Comparison of ENCODE assay signal across 16 cellular contexts in genomic region chr17:427891-428290, GRCh38. TPM values are rescaled to one million over a fixed set of nuclear protein-coding genes. Genes with fewer than 3 reads are reported as not detected.
DNase-seq lines count a peak whose midpoint lies in the region; ATAC-seq and TF ChIP-seq lines count a peak whose summit lies in the region.
"Had no signal": no experiment of that assay in that cellular context is flagged by ENCODE, and none has a peak within 500 bp of the region (broad histone marks: within the 10 kb centered on the region; RNA-seq: fewer than 3 reads in every experiment).

No MANE protein-coding gene starts in this region.

- no peaks in the 10 kb centered on the region for H3K79me2 ChIP-seq in neural progenitor cell (ENCODE audit: low read depth)

- intact Hi-C loops in activated CD8-positive, alpha-beta T cell treated with anti-CD3 and anti-CD28 coated beads for 36 hours (cut with micrococcal nuclease) = no loop called here
- intact Hi-C loops in activated T-helper 1 cell treated with anti-CD3 and anti-CD28 coated beads, Interleukin-12 subunit alpha, Interleukin-12 subunit beta, Interleukin-2, Interleukin-4 antibody, amounts not matched to agents 30 ng/mL and 10 ng/mL and 1 ng/mL, durations not matched to agents 14 hours and 24 hours and 36 hours (cut with micrococcal nuclease) = no loop called here

- no peaks in the 10 kb centered on the region for H3K27me3 ChIP-seq in neural progenitor cell
- H3K27me3 ChIP-seq: BLaER1 had no signal

- peak overlapping the region; percentile 73 for H3K4me2 ChIP-seq in neural progenitor cell
- H3K4me2 ChIP-seq: BLaER1 had no signal

- POLR2A ChIA-PET in activated CD8-positive, alpha-beta T cell treated with anti-CD3 and anti-CD28 coated beads for 36 hours (lab: Charles Lee) = interaction anchor here (1.9 kb wide), 1 partner anchor 13 kb away, joined by 6 read pairs; no protein-coding TSS in a partner anchor
- POLR2A ChIA-PET in activated CD8-positive, alpha-beta T cell treated with anti-CD3 and anti-CD28 coated beads, Interleukin-2, amount 10 ng/mL, durations not matched to agents 7 days and 5 days (lab: Charles Lee) = interaction anchor here (0.9 kb wide), 1 partner anchor 13 kb away, joined by 6 read pairs; no protein-coding TSS in a partner anchor

- no peaks in the 10 kb centered on the region for H3K36me3 ChIP-seq in neural progenitor cell
- H3K36me3 ChIP-seq: BLaER1 had no signal

- H3K36me3 Mint-ChIP-seq in activated CD8-positive, alpha-beta T cell treated with anti-CD3 and anti-CD28 coated beads for 36 hours (ENCODE audit: low read depth) = no peaks in the 10 kb centered on the region
- H3K36me3 Mint-ChIP-seq in activated CD8-positive, alpha-beta T cell treated with anti-CD3 and anti-CD28 coated beads, Interleukin-2, amount 10 ng/mL, durations not matched to agents 7 days and 5 days (ENCODE audit: low read depth) = peaks cover 16% of the 10 kb centered on the region
- H3K36me3 Mint-ChIP-seq in activated T-helper 1 cell treated with anti-CD3 and anti-CD28 coated beads, Interleukin-12 subunit alpha, Interleukin-12 subunit beta, Interleukin-2, Interleukin-4 antibody, amounts not matched to agents 30 ng/mL and 10 ng/mL and 1 ng/mL, durations not matched to agents 14 hours and 24 hours and 36 hours (ENCODE audit: low read depth) = no peaks in the 10 kb centered on the region
- H3K36me3 Mint-ChIP-seq in neural progenitor cell = peaks cover 2% of the 10 kb centered on the region

- peak overlapping the region; percentile 83 for H3K27ac ChIP-seq in neural progenitor cell
- H3K27ac ChIP-seq: BLaER1 had no signal

- no peak overlapping the region for H3K27ac Mint-ChIP-seq in activated CD8-positive, alpha-beta T cell treated with anti-CD3 and anti-CD28 coated beads for 36 hours
- no peak overlapping the region for H3K27ac Mint-ChIP-seq in activated CD8-positive, alpha-beta T cell treated with anti-CD3 and anti-CD28 coated beads, Interleukin-2, amount 10 ng/mL, durations not matched to agents 7 days and 5 days
- H3K27ac Mint-ChIP-seq in stimulated activated naive CD8-positive, alpha-beta T cell treated with anti-CD3 and anti-CD28 coated beads, Interleukin-15, amount 100 ng/mL, for 72 hours = no peak overlapping the region
- H3K27ac Mint-ChIP-seq in activated T-helper 1 cell treated with anti-CD3 and anti-CD28 coated beads, Interleukin-12 subunit alpha, Interleukin-12 subunit beta, Interleukin-2, Interleukin-4 antibody, amounts not matched to agents 30 ng/mL and 10 ng/mL and 1 ng/mL, durations not matched to agents 14 hours and 24 hours and 36 hours = peak overlapping the region; percentile 6
- no peak overlapping the region for H3K27ac Mint-ChIP-seq in neural progenitor cell
- H3K27ac Mint-ChIP-seq: CD8-positive, alpha-beta memory T cell had no signal

- H3K9me3 Mint-ChIP-seq in activated CD8-positive, alpha-beta T cell treated with anti-CD3 and anti-CD28 coated beads for 36 hours = peaks cover 6% of the 10 kb centered on the region
- peaks cover 3% of the 10 kb centered on the region for H3K9me3 Mint-ChIP-seq in activated CD8-positive, alpha-beta T cell treated with anti-CD3 and anti-CD28 coated beads, Interleukin-2, amount 10 ng/mL, durations not matched to agents 7 days and 5 days (ENCODE audit: insufficient read depth)
- H3K9me3 Mint-ChIP-seq in stimulated activated naive CD8-positive, alpha-beta T cell treated with anti-CD3 and anti-CD28 coated beads, Interleukin-15, amount 100 ng/mL, for 72 hours = no peaks in the 10 kb centered on the region
- peaks cover 25% of the 10 kb centered on the region for H3K9me3 Mint-ChIP-seq in activated T-helper 1 cell treated with anti-CD3 and anti-CD28 coated beads, Interleukin-12 subunit alpha, Interleukin-12 subunit beta, Interleukin-2, Interleukin-4 antibody, amounts not matched to agents 30 ng/mL and 10 ng/mL and 1 ng/mL, durations not matched to agents 14 hours and 24 hours and 36 hours
- peaks cover 6% of the 10 kb centered on the region for H3K9me3 Mint-ChIP-seq in neural progenitor cell

- CTCF ChIA-PET in activated CD8-positive, alpha-beta T cell treated with anti-CD3 and anti-CD28 coated beads for 36 hours (lab: Charles Lee) = interaction anchor here (1.4 to 2.6 kb wide), 2 partner anchors 16 to 553 kb away, joined by 3 to 10 read pairs; no protein-coding TSS in a partner anchor
- CTCF ChIA-PET in activated CD8-positive, alpha-beta T cell treated with anti-CD3 and anti-CD28 coated beads, Interleukin-2, amount 10 ng/mL, durations not matched to agents 7 days and 5 days (lab: Charles Lee) = interaction anchor here (2.0 kb wide), 1 partner anchor 15 kb away, joined by 7 read pairs; no protein-coding TSS in a partner anchor

- peaks cover 37% of the 10 kb centered on the region for H3F3A ChIP-seq in neural progenitor cell (ENCODE audit: low read depth)

- no peaks in the 10 kb centered on the region for H3K27me3 Mint-ChIP-seq in activated CD8-positive, alpha-beta T cell treated with anti-CD3 and anti-CD28 coated beads for 36 hours
- H3K27me3 Mint-ChIP-seq in activated CD8-positive, alpha-beta T cell treated with anti-CD3 and anti-CD28 coated beads, Interleukin-2, amount 10 ng/mL, durations not matched to agents 7 days and 5 days (ENCODE audit: low read depth) = peaks cover 2% of the 10 kb centered on the region
- H3K27me3 Mint-ChIP-seq in stimulated activated naive CD8-positive, alpha-beta T cell treated with anti-CD3 and anti-CD28 coated beads, Interleukin-15, amount 100 ng/mL, for 72 hours = no peaks in the 10 kb centered on the region
- H3K27me3 Mint-ChIP-seq in activated T-helper 1 cell treated with anti-CD3 and anti-CD28 coated beads, Interleukin-12 subunit alpha, Interleukin-12 subunit beta, Interleukin-2, Interleukin-4 antibody, amounts not matched to agents 30 ng/mL and 10 ng/mL and 1 ng/mL, durations not matched to agents 14 hours and 24 hours and 36 hours (ENCODE audit: insufficient read depth) = no peaks in the 10 kb centered on the region
- H3K27me3 Mint-ChIP-seq in neural progenitor cell (ENCODE audit: insufficient read depth, low read depth) = peaks cover 2% of the 10 kb centered on the region
- H3K27me3 Mint-ChIP-seq: CD8-positive, alpha-beta memory T cell had no signal

- H3K9ac ChIP-seq in neural progenitor cell = no peak overlapping the region
- H3K9ac ChIP-seq: BLaER1 had no signal

- DNase-seq in activated CD8-positive, alpha-beta T cell treated with anti-CD3 and anti-CD28 coated beads for 36 hours = peak; percentile 25
- DNase-seq in activated CD8-positive, alpha-beta T cell treated with anti-CD3 and anti-CD28 coated beads, Interleukin-2, amount 10 ng/mL, durations not matched to agents 7 days and 5 days = no peak
- DNase-seq in stimulated activated naive CD8-positive, alpha-beta T cell treated with anti-CD3 and anti-CD28 coated beads, Interleukin-15, amount 100 ng/mL, for 72 hours = peak in 1 of 2 donors; percentile 37
- no peak for DNase-seq in stimulated activated naive CD8-positive, alpha-beta T cell treated with anti-CD3 and anti-CD28 coated beads, Interleukin-15, Interleukin-2, amounts not matched to agents 100 U/mL and 50 U/mL, for 24 hours
- no peak for DNase-seq in activated T-helper 1 cell treated with anti-CD3 and anti-CD28 coated beads, Interleukin-12 subunit alpha, Interleukin-12 subunit beta, Interleukin-2, Interleukin-4 antibody, amounts not matched to agents 30 ng/mL and 10 ng/mL and 1 ng/mL, durations not matched to agents 14 hours and 24 hours and 36 hours (ENCODE audit: low spot score)
- no peak for DNase-seq in neural progenitor cell (ENCODE audit: low spot score)
- DNase-seq in cerebellum (ENCODE audit: low spot score) = no peak
- DNase-seq: 8988T; AML-193; Caco-2; CD8-positive, alpha-beta memory T cell; DND-41; GF-D8; IMR-90 had no signal

- peak; percentile 56 for ATAC-seq in activated CD8-positive, alpha-beta T cell treated with anti-CD3 and anti-CD28 coated beads for 36 hours
- no peak for ATAC-seq in activated CD8-positive, alpha-beta T cell treated with anti-CD3 and anti-CD28 coated beads, Interleukin-2, amount 10 ng/mL, durations not matched to agents 7 days and 5 days
- ATAC-seq in stimulated activated naive CD8-positive, alpha-beta T cell treated with anti-CD3 and anti-CD28 coated beads, Interleukin-15, amount 100 ng/mL, for 72 hours = peak; percentile 83
- no peak for ATAC-seq in stimulated activated naive CD8-positive, alpha-beta T cell treated with anti-CD3 and anti-CD28 coated beads, Interleukin-15, Interleukin-2, amounts not matched to agents 100 U/mL and 50 U/mL, for 24 hours
- ATAC-seq in SK-N-SH treated with all-trans-retinoic acid at 6 μM for 48 hours = no peak

- no peak overlapping the region for H2AFZ ChIP-seq in neural progenitor cell (replicated peaks)

- H3K4me1 ChIP-seq in neural progenitor cell = peaks cover 24% of the 10 kb centered on the region
- H3K4me1 ChIP-seq: BLaER1, Caco-2 had no signal

- no peak overlapping the region for H3K4me3 Mint-ChIP-seq in activated CD8-positive, alpha-beta T cell treated with anti-CD3 and anti-CD28 coated beads for 36 hours
- H3K4me3 Mint-ChIP-seq in activated CD8-positive, alpha-beta T cell treated with anti-CD3 and anti-CD28 coated beads, Interleukin-2, amount 10 ng/mL, durations not matched to agents 7 days and 5 days = no peak overlapping the region
- peak overlapping the region in 1 of 2 donors; percentile 24 for H3K4me3 Mint-ChIP-seq in stimulated activated naive CD8-positive, alpha-beta T cell treated with anti-CD3 and anti-CD28 coated beads, Interleukin-15, amount 100 ng/mL, for 72 hours
- H3K4me3 Mint-ChIP-seq in activated T-helper 1 cell treated with anti-CD3 and anti-CD28 coated beads, Interleukin-12 subunit alpha, Interleukin-12 subunit beta, Interleukin-2, Interleukin-4 antibody, amounts not matched to agents 30 ng/mL and 10 ng/mL and 1 ng/mL, durations not matched to agents 14 hours and 24 hours and 36 hours = no peak overlapping the region
- no peak overlapping the region for H3K4me3 Mint-ChIP-seq in neural progenitor cell
- H3K4me3 Mint-ChIP-seq: CD8-positive, alpha-beta memory T cell had no signal

- peaks cover 9% of the 10 kb centered on the region for H3K4me1 Mint-ChIP-seq in activated CD8-positive, alpha-beta T cell treated with anti-CD3 and anti-CD28 coated beads for 36 hours (ENCODE audit: low read depth)
- peaks cover 11% of the 10 kb centered on the region for H3K4me1 Mint-ChIP-seq in activated CD8-positive, alpha-beta T cell treated with anti-CD3 and anti-CD28 coated beads, Interleukin-2, amount 10 ng/mL, durations not matched to agents 7 days and 5 days (ENCODE audit: low read depth)
- H3K4me1 Mint-ChIP-seq in stimulated activated naive CD8-positive, alpha-beta T cell treated with anti-CD3 and anti-CD28 coated beads, Interleukin-15, amount 100 ng/mL, for 72 hours = peaks cover 22% of the 10 kb centered on the region
- H3K4me1 Mint-ChIP-seq in activated T-helper 1 cell treated with anti-CD3 and anti-CD28 coated beads, Interleukin-12 subunit alpha, Interleukin-12 subunit beta, Interleukin-2, Interleukin-4 antibody, amounts not matched to agents 30 ng/mL and 10 ng/mL and 1 ng/mL, durations not matched to agents 14 hours and 24 hours and 36 hours (ENCODE audit: low read depth) = no peaks in the 10 kb centered on the region
- H3K4me1 Mint-ChIP-seq in neural progenitor cell = peaks cover 10% of the 10 kb centered on the region
- H3K4me1 Mint-ChIP-seq: CD8-positive, alpha-beta memory T cell had no signal

- TF ChIP-seq CTCF in activated CD8-positive, alpha-beta T cell treated with anti-CD3 and anti-CD28 coated beads for 36 hours (IDR thresholded peaks at IDR 0.05) = no peak
- no peak for TF ChIP-seq CTCF in neural progenitor cell (IDR thresholded peaks at IDR 0.05)

- no peaks in the 10 kb centered on the region for H4K20me1 ChIP-seq in neural progenitor cell (ENCODE audit: low read depth)
- H4K20me1 ChIP-seq: BLaER1 had no signal

- H3K4me3 ChIP-seq in neural progenitor cell = peak overlapping the region; percentile 32
- H3K4me3 ChIP-seq: BLaER1 had no signal

- H3K9me3 ChIP-seq in neural progenitor cell (ENCODE audit: low read depth) = peaks cover 11% of the 10 kb centered on the region

RNA-seq across cellular contexts. Expression of gene RFLNB, which starts 17.8 kb away (rescaled TPM):
- 10 to 100 TPM; 45.9 to 46.1 TPM for total RNA-seq in activated CD8-positive, alpha-beta T cell treated with anti-CD3 and anti-CD28 coated beads for 36 hours
- 100 to 1,000 TPM; 165 to 166 TPM for total RNA-seq in activated CD8-positive, alpha-beta T cell treated with anti-CD3 and anti-CD28 coated beads, Interleukin-2, amount 10 ng/mL, durations not matched to agents 7 days and 5 days
- 111 and 112 TPM in 2 replicates for total RNA-seq in activated T-helper 1 cell treated with anti-CD3 and anti-CD28 coated beads, Interleukin-12 subunit alpha, Interleukin-12 subunit beta, Interleukin-2, Interleukin-4 antibody, amounts not matched to agents 30 ng/mL and 10 ng/mL and 1 ng/mL, durations not matched to agents 14 hours and 24 hours and 36 hours
- total RNA-seq in neural progenitor cell (ENCODE audit: low replicate concordance) = 6.5 and 9.5 TPM in 2 replicates
- 4.7 TPM for total RNA-seq in cerebellum

Comparison
In these comparisons a context has a peak if more than half of its experiments do, and no peak if none do; other contexts are left out.
1. ATAC-seq: peak in activated CD8-positive, alpha-beta T cell treated with anti-CD3 and anti-CD28 coated beads for 36 hours (single experiment) and stimulated activated naive CD8-positive, alpha-beta T cell treated with anti-CD3 and anti-CD28 coated beads, Interleukin-15, amount 100 ng/mL, for 72 hours (single experiment); none in activated CD8-positive, alpha-beta T cell treated with anti-CD3 and anti-CD28 coated beads, Interleukin-2, amount 10 ng/mL, durations not matched to agents 7 days and 5 days (single experiment), stimulated activated naive CD8-positive, alpha-beta T cell treated with anti-CD3 and anti-CD28 coated beads, Interleukin-15, Interleukin-2, amounts not matched to agents 100 U/mL and 50 U/mL, for 24 hours (single experiment) and SK-N-SH treated with all-trans-retinoic acid at 6 μM for 48 hours (single experiment).